ENCODE assay signal across 22 cellular contexts in genomic region chr1:161072751-161073449, GRCh38. TPM values are rescaled to one million over a fixed set of nuclear protein-coding genes. Genes with fewer than 3 reads are reported as not detected.
A peak's percentile ranks its signal among the peaks of the same experiment; 100 is the strongest.
DNase-seq lines count a peak whose midpoint lies in the region; ATAC-seq and TF ChIP-seq lines count a peak whose summit lies in the region.
"Had no signal": no experiment of that assay in that cellular context is flagged by ENCODE, and none has a peak within 500 bp of the region (broad histone marks: within the 10 kb centered on the region; RNA-seq: fewer than 3 reads in every experiment).

No MANE protein-coding gene starts in this region.

- H3K27ac ChIP-seq in CD4-positive, alpha-beta T cell (ENCODE audit: low read depth, low read length), result no peak overlapping the region
- H3K27ac ChIP-seq in neural progenitor cell (no peak overlapping the region), substantia nigra (ENCODE audit: low read depth, low read length, poor library complexity, severe bottlenecking) (no peak overlapping the region)
- H3K27ac ChIP-seq: 22Rv1, adrenal gland, coronary artery, heart left ventricle, prostate gland, thoracic aorta had no signal

- no peaks in the 10 kb centered on the region for H3F3A ChIP-seq in neural progenitor cell (ENCODE audit: low read depth)

- CTCF ChIA-PET in CD4-positive, alpha-beta T cell (lab: Charles Lee), result no interaction called here

- no peaks in the 10 kb centered on the region for H3K27me3 Mint-ChIP-seq in T-helper 2 cell treated with Interferon-gamma antibody and Interleukin-4, amounts not matched to agents 5 μg/mL and 100 μg/mL, for 36 hours (ENCODE audit: low read depth)
- no peaks in the 10 kb centered on the region for H3K27me3 Mint-ChIP-seq in CD4-positive, alpha-beta T cell
- H3K27me3 Mint-ChIP-seq in dendritic cell treated with granulocyte-macrophage colony-stimulating factor and Interleukin-4, amounts not matched to agents 40 ng/mL and 50 ng/mL, for 4 days, result no peaks in the 10 kb centered on the region
- H3K27me3 Mint-ChIP-seq in neural progenitor cell (ENCODE audit: insufficient read depth, low read depth), result peaks cover 2% of the 10 kb centered on the region
- H3K27me3 Mint-ChIP-seq: naive B cell had no signal

- peaks cover 25% of the 10 kb centered on the region for H3K4me1 Mint-ChIP-seq in T-helper 2 cell treated with Interferon-gamma antibody and Interleukin-4, amounts not matched to agents 5 μg/mL and 100 μg/mL, for 36 hours (ENCODE audit: low read depth)
- peaks cover 41% of the 10 kb centered on the region for H3K4me1 Mint-ChIP-seq in CD4-positive, alpha-beta T cell (ENCODE audit: low read depth)
- H3K4me1 Mint-ChIP-seq in dendritic cell treated with granulocyte-macrophage colony-stimulating factor and Interleukin-4, amounts not matched to agents 40 ng/mL and 50 ng/mL, for 4 days (ENCODE audit: low read depth), result peaks cover 44% of the 10 kb centered on the region
- H3K4me1 Mint-ChIP-seq in neural progenitor cell, result peaks cover 15% of the 10 kb centered on the region

- H3K36me3 ChIP-seq in neural progenitor cell, result no peaks in the 10 kb centered on the region
- H3K36me3 ChIP-seq: adrenal gland, heart left ventricle, prostate gland, thoracic aorta had no signal

- no peaks in the 10 kb centered on the region for H4K20me1 ChIP-seq in neural progenitor cell (ENCODE audit: low read depth)

- no peak overlapping the region for H3K4me3 ChIP-seq in neural progenitor cell
- H3K4me3 ChIP-seq: adrenal gland, coronary artery, heart left ventricle, prostate gland, thoracic aorta had no signal

- no peaks in the 10 kb centered on the region for H3K27me3 ChIP-seq in CD4-positive, alpha-beta T cell (ENCODE audit: control insufficient read depth, insufficient read depth, low read length)
- no peaks in the 10 kb centered on the region for H3K27me3 ChIP-seq in neural progenitor cell
- H3K27me3 ChIP-seq: adrenal gland, heart left ventricle had no signal

- ATAC-seq in CD4-positive, alpha-beta T cell (ENCODE audit: poor library complexity), result no peak
- ATAC-seq: heart left ventricle had no signal

- no peak for DNase-seq in T-helper 2 cell treated with Interferon-gamma antibody and Interleukin-4, amounts not matched to agents 5 μg/mL and 100 μg/mL, for 36 hours (ENCODE audit: low spot score)
- DNase-seq in T-helper 2 cell (no peak), neural progenitor cell (ENCODE audit: low spot score) (no peak), EL (no peak), mesenteric fat pad (ENCODE audit: low spot score) (no peak), substantia nigra (lab: John Stamatoyannopoulos, UW) (no peak)
- DNase-seq in CD4-positive, alpha-beta T cell, result no peak
- DNase-seq: adrenal gland, heart left ventricle, mesendoderm, naive B cell, NCI-H1105 treated with DMSO at 0.1 percent for 48 hours, NCI-H2029 treated with DMSO at 0.1 percent for 48 hours, NCI-H345, NCI-H82, T-helper 9 cell had no signal

- intact Hi-C loops in CD4-positive, alpha-beta T cell (cut with DNase I, micrococcal nuclease), result loop anchor here (1.0 to 2.0 kb wide), 2 partner anchors 18 to 24 kb away; no protein-coding TSS in a partner anchor
- intact Hi-C loops in dendritic cell treated with granulocyte-macrophage colony-stimulating factor and Interleukin-4, amounts not matched to agents 40 ng/mL and 50 ng/mL, for 4 days (cut with micrococcal nuclease), result loop anchor here (1.0 kb wide), 1 partner anchor 23 kb away; no protein-coding TSS in a partner anchor

- H3K4me1 ChIP-seq in neural progenitor cell, result no peaks in the 10 kb centered on the region
- H3K4me1 ChIP-seq: adrenal gland, prostate gland had no signal

- H3K36me3 Mint-ChIP-seq in T-helper 2 cell treated with Interferon-gamma antibody and Interleukin-4, amounts not matched to agents 5 μg/mL and 100 μg/mL, for 36 hours (ENCODE audit: low read depth), result peaks cover 16% of the 10 kb centered on the region
- peaks cover 20% of the 10 kb centered on the region for H3K36me3 Mint-ChIP-seq in CD4-positive, alpha-beta T cell (ENCODE audit: low read depth)
- H3K36me3 Mint-ChIP-seq in dendritic cell treated with granulocyte-macrophage colony-stimulating factor and Interleukin-4, amounts not matched to agents 40 ng/mL and 50 ng/mL, for 4 days (ENCODE audit: low read depth), result peaks cover 14% of the 10 kb centered on the region
- H3K36me3 Mint-ChIP-seq in neural progenitor cell, result no peaks in the 10 kb centered on the region
- H3K36me3 Mint-ChIP-seq: naive B cell had no signal

- POLR2A ChIA-PET in CD4-positive, alpha-beta T cell (lab: Charles Lee), result interaction anchor here (8.2 kb wide), 1 partner anchor 25 kb away, joined by 295 read pairs; the partner anchor contains the start of gene USF1

- no peak overlapping the region for H3K4me2 ChIP-seq in neural progenitor cell

- no peaks in the 10 kb centered on the region for H3K79me2 ChIP-seq in neural progenitor cell (ENCODE audit: low read depth)

- no peaks in the 10 kb centered on the region for H3K9me3 ChIP-seq in CD4-positive, alpha-beta T cell (ENCODE audit: control insufficient read depth, low read length)
- H3K9me3 ChIP-seq in neural progenitor cell (ENCODE audit: low read depth), result no peaks in the 10 kb centered on the region
- H3K9me3 ChIP-seq: adrenal gland, heart left ventricle, prostate gland, thoracic aorta had no signal

- no peak overlapping the region for H2AFZ ChIP-seq in neural progenitor cell (replicated peaks)

- H3K4me3 Mint-ChIP-seq in T-helper 2 cell treated with Interferon-gamma antibody and Interleukin-4, amounts not matched to agents 5 μg/mL and 100 μg/mL, for 36 hours, result no peak overlapping the region
- H3K4me3 Mint-ChIP-seq in CD4-positive, alpha-beta T cell, result no peak overlapping the region
- no peak overlapping the region for H3K4me3 Mint-ChIP-seq in dendritic cell treated with granulocyte-macrophage colony-stimulating factor and Interleukin-4, amounts not matched to agents 40 ng/mL and 50 ng/mL, for 4 days
- H3K4me3 Mint-ChIP-seq in neural progenitor cell, result peak overlapping the region; percentile 36
- H3K4me3 Mint-ChIP-seq: activated T-helper 1 cell treated with anti-CD3 and anti-CD28 coated beads, Interleukin-12 subunit alpha, Interleukin-12 subunit beta, Interleukin-2, Interleukin-4 antibody, amounts not matched to agents 30 ng/mL and 10 ng/mL and 1 ng/mL, durations not matched to agents 14 hours and 24 hours and 36 hours had no signal

- H3K9me3 Mint-ChIP-seq in T-helper 2 cell treated with Interferon-gamma antibody and Interleukin-4, amounts not matched to agents 5 μg/mL and 100 μg/mL, for 36 hours, result no peaks in the 10 kb centered on the region
- H3K9me3 Mint-ChIP-seq in CD4-positive, alpha-beta T cell, result no peaks in the 10 kb centered on the region
- H3K9me3 Mint-ChIP-seq in dendritic cell treated with granulocyte-macrophage colony-stimulating factor and Interleukin-4, amounts not matched to agents 40 ng/mL and 50 ng/mL, for 4 days, result no peaks in the 10 kb centered on the region
- no peaks in the 10 kb centered on the region for H3K9me3 Mint-ChIP-seq in neural progenitor cell
- H3K9me3 Mint-ChIP-seq: activated T-helper 1 cell treated with anti-CD3 and anti-CD28 coated beads, Interleukin-12 subunit alpha, Interleukin-12 subunit beta, Interleukin-2, Interleukin-4 antibody, amounts not matched to agents 30 ng/mL and 10 ng/mL and 1 ng/mL, durations not matched to agents 14 hours and 24 hours and 36 hours; naive B cell had no signal

- no peak for TF ChIP-seq CTCF in CD4-positive, alpha-beta T cell (IDR thresholded peaks at IDR 0.05)
- no peak for TF ChIP-seq CTCF in neural progenitor cell (IDR thresholded peaks at IDR 0.05)

- peak overlapping the region; percentile 57 for H3K27ac Mint-ChIP-seq in T-helper 2 cell treated with Interferon-gamma antibody and Interleukin-4, amounts not matched to agents 5 μg/mL and 100 μg/mL, for 36 hours
- H3K27ac Mint-ChIP-seq in CD4-positive, alpha-beta T cell, result peak overlapping the region; percentile 30
- peak overlapping the region; percentile 6 for H3K27ac Mint-ChIP-seq in dendritic cell treated with granulocyte-macrophage colony-stimulating factor and Interleukin-4, amounts not matched to agents 40 ng/mL and 50 ng/mL, for 4 days
- peak overlapping the region; percentile 97 for H3K27ac Mint-ChIP-seq in neural progenitor cell

- no peak overlapping the region for H3K9ac ChIP-seq in neural progenitor cell

RNA-seq across cellular contexts. Expression of gene ARHGAP30, which starts 3.2 kb away (rescaled TPM):
- total RNA-seq in CD4-positive, alpha-beta T cell, result 10 to 100 TPM; 76.6 to 78.9 TPM
- total RNA-seq in neural progenitor cell (ENCODE audit: low replicate concordance) (0.06 TPM in 1 of 2 replicates, not detected in the other), mesenteric fat pad (26.0 TPM)

RNA-seq across cellular contexts. Expression of gene NECTIN4, which starts 16.5 kb away (rescaled TPM):
- total RNA-seq in CD4-positive, alpha-beta T cell, result under 1 TPM; 0.22 TPM
- total RNA-seq in neural progenitor cell (ENCODE audit: low replicate concordance) (0.06 TPM in 1 of 2 replicates, not detected in the other), mesenteric fat pad (not detected)
- total RNA-seq: activated T-helper 1 cell treated with anti-CD3 and anti-CD28 coated beads, Interleukin-12 subunit alpha, Interleukin-12 subunit beta, Interleukin-2, Interleukin-4 antibody, amounts not matched to agents 30 ng/mL and 10 ng/mL and 1 ng/mL, durations not matched to agents 14 hours and 24 hours and 36 hours; adrenal gland had no signal

RNA-seq across cellular contexts. Expression of gene KLHDC9, which starts 25.3 kb away (rescaled TPM):
- total RNA-seq in CD4-positive, alpha-beta T cell, result under 1 TPM in 1 of 2 experiments, not detected in 1; 0.41 TPM
- total RNA-seq in neural progenitor cell (ENCODE audit: low replicate concordance) (12.6 and 22.6 TPM in 2 replicates), mesenteric fat pad (not detected)
- total RNA-seq: activated T-helper 1 cell treated with anti-CD3 and anti-CD28 coated beads, Interleukin-12 subunit alpha, Interleukin-12 subunit beta, Interleukin-2, Interleukin-4 antibody, amounts not matched to agents 30 ng/mL and 10 ng/mL and 1 ng/mL, durations not matched to agents 14 hours and 24 hours and 36 hours had no signal

RNA-seq across cellular contexts. Expression of gene USF1, which starts 27.1 kb away (rescaled TPM):
- total RNA-seq in CD4-positive, alpha-beta T cell, result 10 to 100 TPM; 93.5 to 99.1 TPM
- total RNA-seq in neural progenitor cell (ENCODE audit: low replicate concordance) (74.4 and 103 TPM in 2 replicates), mesenteric fat pad (57.9 TPM)

RNA-seq across cellular contexts. Expression of gene TSTD1, which starts 34.1 kb away (rescaled TPM):
- 10 to 100 TPM; 38.0 to 40.3 TPM for total RNA-seq in CD4-positive, alpha-beta T cell
- total RNA-seq in neural progenitor cell (ENCODE audit: low replicate concordance), result 29.9 and 59.9 TPM in 2 replicates
- total RNA-seq in mesenteric fat pad, result 11.0 TPM

Comparison
In these comparisons a context has a peak if more than half of its experiments do, and no peak if none do; other contexts are left out.
1. H3K27ac Mint-ChIP-seq: peak in every context shown above with its lines; median percentile 97 in neural progenitor cell; 57 in T-helper 2 cell treated with Interferon-gamma antibody and Interleukin-4, amounts not matched to agents 5 μg/mL and 100 μg/mL, for 36 hours; 30 in CD4-positive, alpha-beta T cell; 6 in dendritic cell treated with granulocyte-macrophage colony-stimulating factor and Interleukin-4, amounts not matched to agents 40 ng/mL and 50 ng/mL, for 4 days.
2. RNA of gene ARHGAP30, which starts 3.2 kb away (total RNA-seq): 76.6 to 78.9 TPM in CD4-positive, alpha-beta T cell and 26.0 TPM in mesenteric fat pad (single experiment); 0.06 TPM in neural progenitor cell; every median in the first group is over 10 times any median in the second.